8 cellular contexts compared by ENCODE assay signal in the genomic region with DNA sequence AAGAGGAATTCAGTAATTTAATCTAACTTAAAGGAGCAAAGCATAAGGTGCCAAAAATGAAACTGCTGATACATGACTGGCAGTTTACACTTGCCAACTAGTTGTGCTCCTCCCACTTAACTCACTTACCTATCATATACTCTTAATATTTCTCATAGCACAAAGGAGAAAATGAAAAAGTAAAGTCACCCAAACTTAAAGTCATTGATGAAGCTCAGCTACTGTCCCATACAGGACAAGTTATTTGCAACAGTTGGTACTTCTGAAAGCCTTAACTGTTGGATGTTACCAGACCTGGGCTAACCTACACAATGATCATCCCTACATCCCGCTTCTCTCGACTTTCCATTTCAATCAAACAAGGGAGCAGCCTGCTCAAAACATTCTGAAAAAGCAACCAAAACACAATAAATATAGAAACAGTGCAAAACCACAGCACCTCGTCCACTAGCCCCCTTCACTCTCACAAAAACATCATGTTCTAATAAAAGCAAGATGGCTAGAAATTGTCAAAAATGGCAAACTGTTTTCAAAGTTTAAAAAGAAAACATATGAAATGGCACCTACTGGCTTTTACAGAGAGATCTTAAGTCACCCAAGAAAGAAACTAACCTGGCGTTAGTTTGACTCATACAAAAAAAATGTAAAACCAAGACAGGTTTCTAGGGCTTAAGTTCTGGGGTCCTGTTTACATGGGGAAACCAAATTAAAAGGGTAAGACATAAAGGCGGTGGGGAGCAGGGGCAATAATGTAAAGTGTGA. TPM values are rescaled to one million over a fixed set of nuclear protein-coding genes. Genes with fewer than 3 reads are reported as not detected.
DNase-seq lines count a peak whose midpoint lies in the region; ATAC-seq and TF ChIP-seq lines count a peak whose summit lies in the region.

No MANE protein-coding gene starts in this region.

- H3K27ac Mint-ChIP-seq in Calu3 (ENCODE audit: unreplicated experiment) (peak overlapping the region; percentile 91), IgD-negative memory B cell (peak overlapping the region; percentile 78 to 97 (median 94)), immature natural killer cell (peak overlapping the region; percentile 92 to 99 (median 94))

- H3K4me1 ChIP-seq in stomach, result peaks cover 21 to 67% (median 53%) of the 10 kb centered on the region in 4 donors

- TF ChIP-seq EP300 in stomach (IDR thresholded peaks at IDR 0.05), result no peak

- TF ChIP-seq CTCF in Calu3 (IDR thresholded peaks at IDR 0.05; ENCODE audit: unreplicated experiment), result no peak
- TF ChIP-seq CTCF in stomach (IDR thresholded peaks at IDR 0.05), result no peak

- peak overlapping the region; percentile 98 for H3K27ac ChIP-seq in adipose tissue (ENCODE audit: low read depth, low read length)
- peak overlapping the region; percentile 95 to 99 (median 96) for H3K27ac ChIP-seq in stomach

- peaks cover 39% of the 10 kb centered on the region for H3K4me1 Mint-ChIP-seq in Calu3 (ENCODE audit: low read depth, unreplicated experiment)
- peaks cover 36 to 41% (median 38%) of the 10 kb centered on the region in 3 donors for H3K4me1 Mint-ChIP-seq in IgD-negative memory B cell
- peaks cover 45 to 56% of the 10 kb centered on the region in 2 donors for H3K4me1 Mint-ChIP-seq in immature natural killer cell

- H3K27me3 Mint-ChIP-seq in Calu3 (ENCODE audit: unreplicated experiment) (no peaks in the 10 kb centered on the region), IgD-negative memory B cell (no peaks in the 10 kb centered on the region), immature natural killer cell (ENCODE audit: low read depth in 3 of 3) (peaks cover 10 to 24% (median 12%) of the 10 kb centered on the region in 3 donors)

- BruUV-seq in Calu3 (replicated peaks; lab: Mats Ljungman, UMichigan), result no TSS peak

- no peaks in the 10 kb centered on the region for H3K27me3 ChIP-seq in stomach

- peaks cover 4 to 18% (median 16%) of the 10 kb centered on the region in 4 donors for H3K36me3 ChIP-seq in stomach

- H3K4me3 Mint-ChIP-seq in Calu3 (ENCODE audit: low read depth, unreplicated experiment) (peak overlapping the region; percentile 95), IgD-negative memory B cell (peak overlapping the region; percentile 91 to 97 (median 96)), immature natural killer cell (peak overlapping the region; percentile 92 to 98 (median 96))

- H3K4me3 ChIP-seq in stomach, result peak overlapping the region; percentile 73 to 95 (median 86)

- H3K36me3 Mint-ChIP-seq in Calu3 (ENCODE audit: insufficient read depth, unreplicated experiment) (peaks cover 46% of the 10 kb centered on the region), IgD-negative memory B cell (peaks cover 6% of the 10 kb centered on the region), immature natural killer cell (peaks cover 0 to 7% (median 4%) of the 10 kb centered on the region in 3 donors)

- no peaks in the 10 kb centered on the region for H3K9me3 ChIP-seq in stomach

- 1 to 2% (median 1%) methylated on average over 5 of the region's 5 CpGs for WGBS in adipose tissue, 3 donors
- WGBS in stomach, 5 donors, result 0 to 1% (median 1%) methylated on average over 5 of the region's 5 CpGs

- no peak for DNase-seq in Calu3
- DNase-seq in immature natural killer cell, result peak; percentile 22 to 29 (median 26)
- no peak for DNase-seq in stomach
- DNase-seq in hippocampal formation (lab: John Stamatoyannopoulos, UW), result no peak
- DNase-seq in hepatic stellate cell (ENCODE audit: low spot score), result no peak

- H3K9me3 Mint-ChIP-seq in Calu3 (ENCODE audit: low read depth, unreplicated experiment), result no peaks in the 10 kb centered on the region
- H3K9me3 Mint-ChIP-seq in IgD-negative memory B cell, result no peaks in the 10 kb centered on the region
- H3K9me3 Mint-ChIP-seq in immature natural killer cell, result no peaks in the 10 kb centered on the region

- TF ChIP-seq POLR2A in stomach (IDR thresholded peaks at IDR 0.05), result no peak

- intact Hi-C loops in Calu3 (cut with micrococcal nuclease; ENCODE audit: unreplicated experiment) (loop anchor here (10.0 kb wide), 1 partner anchor 189 kb away; no protein-coding TSS in a partner anchor), stomach (cut with DNase I; ENCODE audit: low total_unique reads) (no loop called here)

- CTCF ChIA-PET in Calu3 (lab: Charles Lee), result interaction anchor here (1.0 kb wide), 2 partner anchors 11 to 45 kb away, joined by 4 read pairs; no protein-coding TSS in a partner anchor

- ATAC-seq in GM21723 (IDR thresholded peaks at IDR 0.05; ENCODE audit: unreplicated experiment), result no peak

RNA-seq across cellular contexts. Expression of a gene that starts 0.9 kb away (rescaled TPM):
- 42.0 and 50.2 TPM in 2 replicates for total RNA-seq in Calu3 (2022)
- polyA plus RNA-seq in IgD-negative memory B cell, result 3.7 TPM
- polyA plus RNA-seq in adipose tissue, result 10 to 100 TPM in 1 of 3 donors, 1 to 10 TPM in 2; 4.7 to 11.9 (median 8.3) TPM
- polyA plus RNA-seq in immature natural killer cell, result 1 to 10 TPM in 2 of 3 donors, under 1 TPM in 1; 0.30 to 5.1 (median 4.5) TPM
- total RNA-seq in stomach, result 100 to 1,000 TPM in 3 of 5 donors, 10 to 100 TPM in 2; 32.1 to 193 (median 108) TPM
- 1 to 10 TPM; 4.9 to 6.3 (median 6.2) TPM for polyA plus RNA-seq in stomach

Comparison
In these comparisons a context has a peak if more than half of its experiments do, and no peak if none do; other contexts are left out.
1. DNase-seq: peak in immature natural killer cell (3 of 3); none in Calu3 (single experiment), stomach (single experiment), hippocampal formation (0 of 2) and hepatic stellate cell (single experiment).
2. Peak in every context shown above with its lines, with median percentiles within 50 percentile points of each other: H3K27ac Mint-ChIP-seq and H3K4me3 Mint-ChIP-seq.